In the genomic region with DNA sequence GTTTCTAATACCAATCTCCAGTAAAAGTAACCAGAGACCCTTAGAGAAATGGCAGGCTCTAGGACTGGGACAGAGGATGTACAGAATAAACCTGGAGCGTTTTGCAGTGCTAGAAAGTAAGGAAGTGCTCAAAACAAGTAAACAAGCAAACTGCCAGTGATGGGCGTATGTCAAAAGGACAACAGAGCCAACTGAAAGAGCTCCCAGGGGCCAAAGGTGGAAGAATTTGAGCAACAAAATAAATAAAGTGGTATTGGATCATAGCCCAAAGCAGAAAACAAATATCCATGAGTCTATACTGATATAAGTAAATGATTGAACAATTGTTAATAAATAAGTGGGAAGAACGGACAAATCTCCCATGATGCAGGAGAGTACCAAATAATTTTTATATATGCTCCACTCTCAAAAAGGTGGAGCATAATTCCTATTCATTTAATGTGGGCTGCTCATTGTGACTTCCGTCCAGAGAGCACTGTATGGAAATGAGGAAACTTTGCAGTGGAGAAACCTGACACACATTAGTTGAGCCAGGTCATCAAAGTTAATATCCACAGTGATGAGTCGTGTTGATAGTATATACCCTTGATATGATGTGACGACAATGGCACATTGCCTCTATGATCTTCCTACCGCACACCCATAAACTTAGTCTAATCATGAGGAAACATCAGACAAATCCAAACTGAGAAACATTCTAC, we compare ENCODE assay signal across 24 cellular contexts. TPM values are rescaled to one million over a fixed set of nuclear protein-coding genes. Genes with fewer than 3 reads are reported as not detected.
"Had no signal": no experiment of that assay in that cellular context is flagged by ENCODE, and none has a peak within 500 bp of the region (broad histone marks: within the 10 kb centered on the region; RNA-seq: fewer than 3 reads in every experiment).

No MANE protein-coding gene starts in this region.

- H3K27ac Mint-ChIP-seq: naive thymus-derived CD4-positive, alpha-beta T cell; stimulated activated naive B cell treated with anti-CD40 and anti-IgM and Interleukin-4, amounts not matched to agents 10 μg/mL and 1 μg/mL and 100 μg/mL, for 72 hours; stimulated activated naive CD8-positive, alpha-beta T cell treated with anti-CD3 and anti-CD28 coated beads, Interleukin-15, amount 100 ng/mL, for 72 hours had no signal

- H3K9me3 ChIP-seq: esophagus muscularis mucosa, gastrocnemius medialis, neutrophil, sigmoid colon, testis, tibial nerve, upper lobe of right lung had no signal

- H3K4me1 ChIP-seq: esophagus muscularis mucosa, gastrocnemius medialis, heart right ventricle, left ventricle myocardium inferior, sigmoid colon, testis, tibial nerve, upper lobe of right lung had no signal

- H3K4me1 Mint-ChIP-seq: stimulated activated naive B cell treated with anti-CD40 and anti-IgM and Interleukin-4, amounts not matched to agents 10 μg/mL and 1 μg/mL and 100 μg/mL, for 72 hours; stimulated activated naive CD8-positive, alpha-beta T cell treated with anti-CD3 and anti-CD28 coated beads, Interleukin-15, amount 100 ng/mL, for 72 hours had no signal

- H3K27ac ChIP-seq: esophagus muscularis mucosa, gastrocnemius medialis, heart right ventricle, left ventricle myocardium inferior, neutrophil, sigmoid colon, skin epidermis, testis, tibial nerve, upper lobe of right lung had no signal

- H3K27me3 Mint-ChIP-seq: stimulated activated naive CD8-positive, alpha-beta T cell treated with anti-CD3 and anti-CD28 coated beads, Interleukin-15, amount 100 ng/mL, for 72 hours had no signal

- H3K36me3 ChIP-seq: esophagus muscularis mucosa, gastrocnemius medialis, heart right ventricle, left ventricle myocardium inferior, neutrophil, sigmoid colon, tibial nerve, upper lobe of right lung had no signal

- ATAC-seq: gastrocnemius medialis; heart right ventricle; naive thymus-derived CD4-positive, alpha-beta T cell; stimulated activated naive B cell treated with anti-CD40 and anti-IgM and Interleukin-4, amounts not matched to agents 10 μg/mL and 1 μg/mL and 100 μg/mL, for 72 hours; stimulated activated naive CD8-positive, alpha-beta T cell treated with anti-CD3 and anti-CD28 coated beads, Interleukin-15, amount 100 ng/mL, for 72 hours; upper lobe of right lung had no signal

- DNase-seq: effector memory CD4-positive, alpha-beta T cell; gastrocnemius medialis; heart right ventricle; hypothalamus; kidney glomerular epithelial cell; left ventricle myocardium inferior; mesendoderm; naive thymus-derived CD4-positive, alpha-beta T cell; posterior cingulate gyrus; sigmoid colon; stimulated activated CD4-positive, alpha-beta T cell treated with anti-CD3 and anti-CD28 coated beads, Interleukin-2, amount 100 ng/mL, for 24 hours; stimulated activated CD4-positive, alpha-beta T cell treated with anti-CD3 and anti-CD28 coated beads, Interleukin-4, amount 100 ng/mL, for 4 hours; stimulated activated naive B cell treated with anti-CD40 and anti-IgM and Interleukin-4, amounts not matched to agents 10 μg/mL and 1 μg/mL and 100 μg/mL, for 72 hours; stimulated activated naive CD8-positive, alpha-beta T cell treated with anti-CD3 and anti-CD28 coated beads, Interleukin-15, amount 100 ng/mL, for 72 hours; testis; upper lobe of right lung had no signal

- H3K4me3 Mint-ChIP-seq: naive thymus-derived CD4-positive, alpha-beta T cell; stimulated activated naive B cell treated with anti-CD40 and anti-IgM and Interleukin-4, amounts not matched to agents 10 μg/mL and 1 μg/mL and 100 μg/mL, for 72 hours; stimulated activated naive CD8-positive, alpha-beta T cell treated with anti-CD3 and anti-CD28 coated beads, Interleukin-15, amount 100 ng/mL, for 72 hours had no signal

- H3K36me3 Mint-ChIP-seq: naive thymus-derived CD4-positive, alpha-beta T cell; stimulated activated naive B cell treated with anti-CD40 and anti-IgM and Interleukin-4, amounts not matched to agents 10 μg/mL and 1 μg/mL and 100 μg/mL, for 72 hours had no signal

- H3K27me3 ChIP-seq: esophagus muscularis mucosa, gastrocnemius medialis, heart right ventricle, neutrophil, sigmoid colon, testis, tibial nerve, upper lobe of right lung had no signal

- H3K4me3 ChIP-seq: esophagus muscularis mucosa, gastrocnemius medialis, heart right ventricle, left ventricle myocardium inferior, lung, sigmoid colon, skin epidermis, testis, tibial nerve, upper lobe of right lung had no signal

RNA-seq across cellular contexts. Expression of gene SOWAHB, which starts 33.8 kb away (rescaled TPM):
- total RNA-seq: esophagus muscularis mucosa; left ventricle myocardium inferior; naive thymus-derived CD4-positive, alpha-beta T cell; pulmonary artery endothelial cell; subcutaneous adipose tissue had no signal
- polyA plus RNA-seq: heart right ventricle, neural cell had no signal
